30 cellular contexts compared by ENCODE assay signal in the genomic region with DNA sequence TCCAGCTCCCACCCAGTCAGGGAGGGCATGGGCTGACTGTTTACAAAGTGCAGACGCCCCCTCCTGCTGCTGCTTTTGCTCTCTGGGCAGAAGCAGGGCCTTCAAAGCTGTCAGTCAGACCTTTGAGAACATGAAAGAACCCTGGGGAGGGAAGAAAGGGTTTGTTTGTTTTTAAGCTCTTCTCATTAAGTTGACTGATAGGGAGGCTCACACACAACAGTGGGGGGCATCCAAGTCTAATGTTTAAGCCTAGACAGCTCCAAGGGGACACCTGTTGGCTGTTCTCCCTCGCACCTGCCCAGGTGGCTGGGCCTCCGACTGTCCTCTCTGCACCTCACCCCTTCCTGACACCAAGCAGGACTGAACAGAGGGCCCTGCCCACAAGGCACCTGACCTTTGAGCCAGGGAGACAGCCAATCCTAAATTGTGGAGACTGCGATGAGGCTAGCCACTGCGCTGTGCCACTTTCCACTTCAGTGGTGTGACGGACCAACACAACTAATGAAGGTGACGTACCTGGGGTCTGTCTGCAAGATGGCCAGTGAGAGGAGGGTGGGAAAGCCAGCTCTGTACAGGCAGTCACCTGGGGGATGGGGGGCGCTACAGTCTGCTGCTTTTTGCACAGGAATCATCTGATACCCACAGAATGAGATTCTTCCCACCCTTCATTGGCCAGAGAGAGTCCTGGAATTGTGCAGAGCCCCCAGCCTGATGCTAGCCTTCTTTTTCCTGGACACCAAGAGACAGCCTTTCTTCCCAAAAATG. TPM values are rescaled to one million over a fixed set of nuclear protein-coding genes. Genes with fewer than 3 reads are reported as not detected.
A peak's percentile ranks its signal among the peaks of the same experiment; 100 is the strongest.
DNase-seq lines count a peak whose midpoint lies in the region; ATAC-seq, FAIRE-seq and TF ChIP-seq lines count a peak whose summit lies in the region.
"Had no signal": no experiment of that assay in that cellular context is flagged by ENCODE, and none has a peak within 500 bp of the region (broad histone marks: within the 10 kb centered on the region; RNA-seq: fewer than 3 reads in every experiment).

No MANE protein-coding gene starts in this region.

- TF ChIP-seq POLR2A in GM12891 (IDR thresholded peaks at IDR 0.05; ENCODE audit: low read depth, low read length) = no peak

- peaks cover 10% of the 10 kb centered on the region for H4K20me1 ChIP-seq in astrocyte (ENCODE audit: insufficient read depth, low read length)
- H4K20me1 ChIP-seq: BLaER1 had no signal

- H3K27me3 ChIP-seq in astrocyte (ENCODE audit: insufficient read depth, low read length) (no peaks in the 10 kb centered on the region), neuronal stem cell (ENCODE audit: control insufficient read depth in 3 of 3, insufficient read depth in 3 of 3, low read depth in 1 of 3, low read length in 3 of 3) (peaks cover 0 to 5% (median 1%) of the 10 kb centered on the region in 3 experiments), A673 (replicated peaks; ENCODE audit: insufficient read depth, low read depth, low read length, poor library complexity) (no peaks in the 10 kb centered on the region)
- H3K27me3 ChIP-seq: BLaER1, transverse colon had no signal

- no peak for ATAC-seq in GM18519 (IDR thresholded peaks at IDR 0.05; ENCODE audit: low FRiP score, unreplicated experiment)
- ATAC-seq: GM12878; K562; naive thymus-derived CD4-positive, alpha-beta T cell; Panc1 had no signal

- H2BK15ac ChIP-seq in neuronal stem cell (ENCODE audit: low read length) = no peak overlapping the region

- H2BK12ac ChIP-seq in neuronal stem cell (ENCODE audit: low read length) = no peak overlapping the region

- BruUV-seq in A673 (replicated peaks; lab: Mats Ljungman, UMichigan) = no TSS peak

- H3K27ac ChIP-seq in astrocyte (ENCODE audit: low read depth, low read length) (no peak overlapping the region), neuronal stem cell (replicated peaks; ENCODE audit: low read length) (no peak overlapping the region), A673 (ENCODE audit: low read depth, low read length, poor library complexity, severe bottlenecking) (no peak overlapping the region)
- H3K27ac ChIP-seq: BLaER1, epithelial cell of prostate, skin epidermis, transverse colon had no signal

- DNase-seq in ELF-1 (ENCODE audit: low read depth, low spot score) (peak; percentile 84), NCI-H146 (lab: John Stamatoyannopoulos, UW) (peak; percentile 60), astrocyte (ENCODE audit: low read depth) (no peak), neuronal stem cell (ENCODE audit: low spot score) (peak; percentile 40), A673 (ENCODE audit: low spot score) (no peak), GM12891 (ENCODE audit: insufficient read length, low spot score) (no peak)
- no peak for DNase-seq in activated naive CD8-positive, alpha-beta T cell treated with anti-CD3 and anti-CD28 coated beads for 36 hours
- DNase-seq: activated CD4-positive, alpha-beta T cell treated with anti-CD3 and anti-CD28 coated beads, Interleukin-2, amount 10 ng/mL, durations not matched to agents 7 days and 5 days; activated gamma-delta T cell treated with Interleukin-2 at 50 U/mL for 16 hours; activated T-cell treated with anti-CD3 and anti-CD28 coated beads, Interleukin-2, amount 50 U/mL, for 24 hours; Caco-2; HCEC 1CT; midbrain; naive thymus-derived CD4-positive, alpha-beta T cell; NCI-H1105; NCI-H2081 treated with DMSO at 0.1 percent for 48 hours; SIG-M5; SW 1271; T1000; transverse colon had no signal

- H3K9ac ChIP-seq in astrocyte (ENCODE audit: low read length) (no peak overlapping the region), neuronal stem cell (ENCODE audit: low read depth, low read length, poor library complexity) (no peak overlapping the region)
- H3K9ac ChIP-seq: BLaER1 had no signal

- H2BK5ac ChIP-seq in neuronal stem cell (ENCODE audit: low read length) = no peak overlapping the region

- POLR2A ChIA-PET in A673 (lab: Charles Lee; ENCODE audit: low non-redundant PET) = no interaction called here

- H3K9me3 ChIP-seq in astrocyte (ENCODE audit: insufficient read depth, low read depth, low read length) = no peaks in the 10 kb centered on the region
- H3K9me3 ChIP-seq in neuronal stem cell (replicated peaks in 1 of 2; ENCODE audit: control insufficient read depth in 2 of 2, insufficient read depth in 1 of 2, low read depth in 1 of 2, low read length in 2 of 2) = no peaks in the 10 kb centered on the region
- no peaks in the 10 kb centered on the region for H3K9me3 ChIP-seq in A673 (ENCODE audit: low read depth, low read length, poor library complexity, severe bottlenecking)
- H3K9me3 ChIP-seq: BLaER1, Caco-2, transverse colon had no signal

- no peaks in the 10 kb centered on the region for H3K9me3 Mint-ChIP-seq in astrocyte (ENCODE audit: unreplicated experiment)
- no peaks in the 10 kb centered on the region for H3K9me3 Mint-ChIP-seq in activated naive CD8-positive, alpha-beta T cell treated with anti-CD3 and anti-CD28 coated beads for 36 hours
- H3K9me3 Mint-ChIP-seq: activated CD4-positive, alpha-beta T cell treated with anti-CD3 and anti-CD28 coated beads, Interleukin-2, amount 10 ng/mL, durations not matched to agents 7 days and 5 days; activated T-cell treated with anti-CD3 and anti-CD28 coated beads, Interleukin-2, amount 50 U/mL, for 24 hours had no signal

- H3K14ac ChIP-seq in neuronal stem cell (ENCODE audit: low read length) = no peak overlapping the region

- peaks cover 8% of the 10 kb centered on the region for H3K36me3 Mint-ChIP-seq in astrocyte (ENCODE audit: low read depth, unreplicated experiment)
- H3K36me3 Mint-ChIP-seq in activated naive CD8-positive, alpha-beta T cell treated with anti-CD3 and anti-CD28 coated beads for 36 hours = no peaks in the 10 kb centered on the region
- H3K36me3 Mint-ChIP-seq: brain; naive thymus-derived CD4-positive, alpha-beta T cell had no signal

- H2BK120ac ChIP-seq in neuronal stem cell (ENCODE audit: low read depth, low read length) = no peak overlapping the region

- H3K27ac Mint-ChIP-seq in astrocyte (ENCODE audit: unreplicated experiment) = peak overlapping the region; percentile 2
- H3K27ac Mint-ChIP-seq in activated naive CD8-positive, alpha-beta T cell treated with anti-CD3 and anti-CD28 coated beads for 36 hours = no peak overlapping the region
- H3K27ac Mint-ChIP-seq: activated CD4-positive, alpha-beta T cell treated with anti-CD3 and anti-CD28 coated beads, Interleukin-2, amount 10 ng/mL, durations not matched to agents 7 days and 5 days; activated T-cell treated with anti-CD3 and anti-CD28 coated beads, Interleukin-2, amount 50 U/mL, for 24 hours; brain; naive thymus-derived CD4-positive, alpha-beta T cell had no signal

- no peaks in the 10 kb centered on the region for H3K27me3 Mint-ChIP-seq in astrocyte (ENCODE audit: low read depth, unreplicated experiment)
- no peaks in the 10 kb centered on the region for H3K27me3 Mint-ChIP-seq in activated naive CD8-positive, alpha-beta T cell treated with anti-CD3 and anti-CD28 coated beads for 36 hours
- H3K27me3 Mint-ChIP-seq: activated CD4-positive, alpha-beta T cell treated with anti-CD3 and anti-CD28 coated beads, Interleukin-2, amount 10 ng/mL, durations not matched to agents 7 days and 5 days; brain had no signal

- H3K4me1 Mint-ChIP-seq in astrocyte (ENCODE audit: low read depth, unreplicated experiment) = peaks cover 34% of the 10 kb centered on the region
- H3K4me1 Mint-ChIP-seq in activated naive CD8-positive, alpha-beta T cell treated with anti-CD3 and anti-CD28 coated beads for 36 hours = no peaks in the 10 kb centered on the region
- H3K4me1 Mint-ChIP-seq: activated CD4-positive, alpha-beta T cell treated with anti-CD3 and anti-CD28 coated beads, Interleukin-2, amount 10 ng/mL, durations not matched to agents 7 days and 5 days; naive thymus-derived CD4-positive, alpha-beta T cell had no signal

- no peak overlapping the region for H3K4me2 ChIP-seq in astrocyte (ENCODE audit: low read length)
- H3K4me2 ChIP-seq in neuronal stem cell (ENCODE audit: insufficient read depth, low read length, poor library complexity, severe bottlenecking) = no peak overlapping the region
- H3K4me2 ChIP-seq: BLaER1 had no signal

- H3K18ac ChIP-seq in neuronal stem cell (ENCODE audit: low read length) = no peak overlapping the region

- no peak for FAIRE-seq in astrocyte (lab: Jason Lieb, UNC)
- FAIRE-seq in GM12891 (lab: Jason Lieb, UNC) = no peak
- FAIRE-seq: GM12878, K562, keratinocyte had no signal

- no peak overlapping the region for H2AK5ac ChIP-seq in neuronal stem cell (ENCODE audit: low read depth, low read length)

- H3K36me3 ChIP-seq in astrocyte (ENCODE audit: insufficient read depth, low read length) (no peaks in the 10 kb centered on the region), neuronal stem cell (replicated peaks in 1 of 2; ENCODE audit: control insufficient read depth in 2 of 2, insufficient read depth in 2 of 2, low read length in 2 of 2) (no peaks in the 10 kb centered on the region), A673 (ENCODE audit: insufficient read depth, low read length, poor library complexity, severe bottlenecking) (no peaks in the 10 kb centered on the region)
- H3K36me3 ChIP-seq: BLaER1, transverse colon had no signal

- WGBS in neuronal stem cell (ENCODE audit: extremely low coverage in 2 of 2, insufficient read length in 2 of 2, insufficient replicate concordance in 1 of 2), 2 donors = no CpG with 5 or more reads among the region's 8 CpGs

- no peak overlapping the region for H4K8ac ChIP-seq in neuronal stem cell (ENCODE audit: low read depth, low read length)

- no peak overlapping the region for H3K4me3 ChIP-seq in astrocyte (ENCODE audit: insufficient read depth, low read depth, low read length)
- H3K4me3 ChIP-seq in neuronal stem cell (ENCODE audit: low read length in 2 of 2) = no peak overlapping the region
- H3K4me3 ChIP-seq in A673 (ENCODE audit: low read depth, low read length, poor library complexity, severe bottlenecking) = no peak overlapping the region
- H3K4me3 ChIP-seq: BLaER1, GM12878, K562, skin epidermis, transverse colon had no signal

- CTCF ChIA-PET in A673 (lab: Charles Lee) = no interaction called here

- H3K79me2 ChIP-seq in astrocyte (ENCODE audit: insufficient read depth, low read length) = peaks cover 38% of the 10 kb centered on the region

- no peak overlapping the region for H4K91ac ChIP-seq in neuronal stem cell (ENCODE audit: low read depth, low read length, poor library complexity)

- H2AFZ ChIP-seq in astrocyte (ENCODE audit: low read depth, low read length) (no peak overlapping the region), neuronal stem cell (ENCODE audit: low read length) (no peak overlapping the region)

- no peak overlapping the region for H3K4ac ChIP-seq in neuronal stem cell (ENCODE audit: low read length)

- no peak overlapping the region for H3K4me3 Mint-ChIP-seq in astrocyte (ENCODE audit: unreplicated experiment)
- no peak overlapping the region for H3K4me3 Mint-ChIP-seq in activated naive CD8-positive, alpha-beta T cell treated with anti-CD3 and anti-CD28 coated beads for 36 hours
- H3K4me3 Mint-ChIP-seq: activated CD4-positive, alpha-beta T cell treated with anti-CD3 and anti-CD28 coated beads, Interleukin-2, amount 10 ng/mL, durations not matched to agents 7 days and 5 days; activated T-cell treated with anti-CD3 and anti-CD28 coated beads, Interleukin-2, amount 50 U/mL, for 24 hours; brain; naive thymus-derived CD4-positive, alpha-beta T cell had no signal

- no peaks in the 10 kb centered on the region for H3K4me1 ChIP-seq in astrocyte (ENCODE audit: insufficient read depth, low read length)
- peaks cover 0 to 16% of the 10 kb centered on the region in 2 donors for H3K4me1 ChIP-seq in neuronal stem cell (ENCODE audit: control insufficient read depth in 2 of 2, insufficient read depth in 1 of 2, low read depth in 1 of 2, low read length in 2 of 2)
- H3K4me1 ChIP-seq in A673 (ENCODE audit: insufficient read depth, low read length, poor library complexity, severe bottlenecking) = no peaks in the 10 kb centered on the region
- H3K4me1 ChIP-seq: BLaER1, Caco-2 had no signal

- no peak overlapping the region for H3K23ac ChIP-seq in neuronal stem cell (ENCODE audit: low read depth, low read length, poor library complexity)

- intact Hi-C loops in A673 (cut with micrococcal nuclease; ENCODE audit: unreplicated experiment) = no loop called here

- H3K79me1 ChIP-seq in neuronal stem cell (ENCODE audit: low read depth, low read length) = no peaks in the 10 kb centered on the region

- no peak for TF ChIP-seq CTCF in astrocyte (IDR thresholded peaks at IDR 0.05; ENCODE audit: insufficient read depth, low read depth, low read length)
- TF ChIP-seq CTCF in A673 (conservative IDR thresholded peaks at IDR 0.05; ENCODE audit: low read depth, low read length) = no peak

RNA-seq across cellular contexts. Expression of gene ST6GAL2, which starts 16.3 kb away (rescaled TPM):
- total RNA-seq in astrocyte (59.8 and 120 TPM in 2 replicates), A673 (2021) (0.56 and 0.66 TPM in 2 replicates)
- polyA plus RNA-seq in neuronal stem cell (2013, experiment 1 of 2) = 5.6 TPM
- polyA plus RNA-seq in neuronal stem cell (2013, experiment 2 of 2) = 5.5 TPM
- polyA plus RNA-seq in GM12891 (2012; ENCODE audit: low read depth, missing spikeins) = not detected
- not detected for total RNA-seq in activated naive CD8-positive, alpha-beta T cell treated with anti-CD3 and anti-CD28 coated beads for 36 hours
- total RNA-seq: activated CD4-positive, alpha-beta T cell treated with anti-CD3 and anti-CD28 coated beads, Interleukin-2, amount 10 ng/mL, durations not matched to agents 7 days and 5 days; Caco-2; GM12878; K562; naive thymus-derived CD4-positive, alpha-beta T cell; NCI-H460 had no signal
- polyA plus RNA-seq: GM12878; K562; naive thymus-derived CD4-positive, alpha-beta T cell had no signal

Comparison
In these comparisons a context has a peak if more than half of its experiments do, and no peak if none do; other contexts are left out.
1. DNase-seq: peak in ELF-1 (single experiment), NCI-H146 (single experiment) and neuronal stem cell (single experiment); none in astrocyte (single experiment), A673 (single experiment), GM12891 (single experiment) and activated naive CD8-positive, alpha-beta T cell treated with anti-CD3 and anti-CD28 coated beads for 36 hours (single experiment).
2. RNA of gene ST6GAL2, which starts 16.3 kb away (total RNA-seq): 59.8 to 120 TPM in astrocyte; 0.56 to 0.66 TPM in A673 and not detected in activated naive CD8-positive, alpha-beta T cell treated with anti-CD3 and anti-CD28 coated beads for 36 hours; every median in the first group is over 10 times any median in the second.